ENCODE assay signal across 1 cellular context in the genomic region with DNA sequence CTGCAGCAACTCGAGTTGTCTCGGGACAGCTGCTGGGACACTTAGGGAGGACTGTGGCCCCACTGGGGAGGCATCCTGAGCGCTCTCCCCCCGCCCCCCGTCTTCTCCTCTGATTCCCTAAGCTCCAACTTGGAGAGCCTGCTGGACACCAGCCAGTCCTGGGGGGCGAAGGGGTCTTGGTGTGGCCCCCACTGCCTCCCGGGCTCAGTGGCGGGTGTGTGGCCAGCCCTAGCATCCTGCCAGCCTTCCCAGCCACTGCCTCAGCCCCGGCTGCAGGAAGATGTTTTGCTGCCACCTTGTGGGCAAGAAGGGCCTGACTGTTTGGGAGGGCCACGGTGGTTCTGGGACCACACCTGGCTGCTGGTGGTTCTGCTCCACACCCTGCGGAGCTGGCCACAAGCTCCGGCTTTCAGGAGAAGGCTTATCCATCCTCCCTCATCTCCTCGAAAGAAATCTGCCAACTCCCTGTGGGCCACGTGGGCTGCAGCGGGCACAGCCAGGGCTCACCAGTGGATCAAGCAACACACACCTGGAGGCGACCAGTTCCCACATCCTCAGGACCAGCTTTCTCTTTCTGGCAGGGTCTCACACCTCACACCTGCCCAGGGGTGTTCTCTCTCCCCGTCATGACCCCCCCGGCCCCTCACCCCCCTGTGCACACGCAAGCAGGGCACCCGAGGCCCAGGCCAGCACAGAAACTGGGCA.
A peak's percentile ranks its signal among the peaks of the same experiment; 100 is the strongest.
TF ChIP-seq lines count a peak whose summit lies in the region.

No MANE protein-coding gene starts in this region.

TF ChIP-seq in IMR-90, 13 proteins besides CTCF, POLR2A, EP300 and RAD21 (continued from another document):
- TF ChIP-seq, protein P1, sequence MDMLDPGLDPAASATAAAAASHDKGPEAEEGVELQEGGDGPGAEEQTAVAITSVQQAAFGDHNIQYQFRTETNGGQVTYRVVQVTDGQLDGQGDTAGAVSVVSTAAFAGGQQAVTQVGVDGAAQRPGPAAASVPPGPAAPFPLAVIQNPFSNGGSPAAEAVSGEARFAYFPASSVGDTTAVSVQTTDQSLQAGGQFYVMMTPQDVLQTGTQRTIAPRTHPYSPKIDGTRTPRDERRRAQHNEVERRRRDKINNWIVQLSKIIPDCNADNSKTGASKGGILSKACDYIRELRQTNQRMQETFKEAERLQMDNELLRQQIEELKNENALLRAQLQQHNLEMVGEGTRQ (IDR thresholded peaks at IDR 0.05; ENCODE audit: low read depth, low read length), result no peak
- TF ChIP-seq CHD1 (IDR thresholded peaks at IDR 0.05; ENCODE audit: low read depth, low read length) (no peak), CEBPB (IDR thresholded peaks at IDR 0.05; ENCODE audit: low read depth, low read length) (no peak), BHLHE40 (IDR thresholded peaks at IDR 0.05; ENCODE audit: low read depth, low read length) (no peak), MAZ (IDR thresholded peaks at IDR 0.05; ENCODE audit: borderline replicate concordance, low read depth, low read length) (peak; percentile 21; the same call in 1 of the 2 replicates)
- TF ChIP-seq, protein P2, sequence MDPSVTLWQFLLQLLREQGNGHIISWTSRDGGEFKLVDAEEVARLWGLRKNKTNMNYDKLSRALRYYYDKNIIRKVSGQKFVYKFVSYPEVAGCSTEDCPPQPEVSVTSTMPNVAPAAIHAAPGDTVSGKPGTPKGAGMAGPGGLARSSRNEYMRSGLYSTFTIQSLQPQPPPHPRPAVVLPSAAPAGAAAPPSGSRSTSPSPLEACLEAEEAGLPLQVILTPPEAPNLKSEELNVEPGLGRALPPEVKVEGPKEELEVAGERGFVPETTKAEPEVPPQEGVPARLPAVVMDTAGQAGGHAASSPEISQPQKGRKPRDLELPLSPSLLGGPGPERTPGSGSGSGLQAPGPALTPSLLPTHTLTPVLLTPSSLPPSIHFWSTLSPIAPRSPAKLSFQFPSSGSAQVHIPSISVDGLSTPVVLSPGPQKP (IDR thresholded peaks at IDR 0.05; ENCODE audit: borderline replicate concordance, low read depth, low read length), result no peak
